Comparison of ENCODE assay signal across 23 cellular contexts in genomic region chr3:101878589-101878988, GRCh38. TPM values are rescaled to one million over a fixed set of nuclear protein-coding genes. Genes with fewer than 3 reads are reported as not detected.
A peak's percentile ranks its signal among the peaks of the same experiment; 100 is the strongest.
DNase-seq lines count a peak whose midpoint lies in the region; ATAC-seq, FAIRE-seq and TF ChIP-seq lines count a peak whose summit lies in the region.
"Had no signal": no experiment of that assay in that cellular context is flagged by ENCODE, and none has a peak within 500 bp of the region (broad histone marks: within the 10 kb centered on the region; RNA-seq: fewer than 3 reads in every experiment).

No MANE protein-coding gene starts in this region.

- H3K4me1 Mint-ChIP-seq in activated naive CD4-positive, alpha-beta T cell treated with anti-CD3 and anti-CD28 coated beads for 36 hours (ENCODE audit: low read depth) = no peaks in the 10 kb centered on the region
- H3K4me1 Mint-ChIP-seq: activated CD4-positive, alpha-beta T cell treated with anti-CD3 and anti-CD28 coated beads for 36 hours; activated T-helper 17 cell treated with anti-CD3 and anti-CD28 coated beads, Interleukin-2, amount 50 U/mL, for 72 hours had no signal

- TF ChIP-seq RAD21 in HepG2 (CRISPR knock-in tag; IDR thresholded peaks at IDR 0.05) = no peak

- ATAC-seq in HepG2 = peak; percentile 43; the same call in 2 of the 3 replicates
- ATAC-seq: activated CD4-positive, alpha-beta T cell treated with anti-CD3 and anti-CD28 coated beads for 36 hours; activated CD8-positive, alpha-beta T cell treated with anti-CD3 and anti-CD28 coated beads, Interleukin-2, amount 10 ng/mL, durations not matched to agents 7 days and 5 days; activated T-helper 17 cell treated with anti-CD3 and anti-CD28 coated beads, Interleukin-2, amount 50 U/mL, for 72 hours; gastrocnemius medialis; K562; stimulated activated memory B cell treated with anti-CD40 and anti-IgM and Interleukin-4, amounts not matched to agents 10 μg/mL and 1 μg/mL and 100 μg/mL, for 72 hours had no signal

- H3K79me2 ChIP-seq in HepG2 (ENCODE audit: insufficient read depth, low read length) = no peaks in the 10 kb centered on the region
- H3K79me2 ChIP-seq: hepatocyte had no signal

- no peaks in the 10 kb centered on the region for H3K27me3 Mint-ChIP-seq in activated naive CD4-positive, alpha-beta T cell treated with anti-CD3 and anti-CD28 coated beads for 36 hours (ENCODE audit: low read depth)
- H3K27me3 Mint-ChIP-seq: activated CD4-positive, alpha-beta T cell treated with anti-CD3 and anti-CD28 coated beads for 36 hours; activated T-helper 17 cell treated with anti-CD3 and anti-CD28 coated beads, Interleukin-2, amount 50 U/mL, for 72 hours; stimulated activated memory B cell treated with anti-CD40 and anti-IgM and Interleukin-4, amounts not matched to agents 10 μg/mL and 1 μg/mL and 100 μg/mL, for 72 hours; type B pancreatic cell had no signal

- H2AFZ ChIP-seq in HepG2 (ENCODE audit: low read length) = no peak overlapping the region
- H2AFZ ChIP-seq: hepatocyte had no signal

- no peaks in the 10 kb centered on the region for H3K36me3 Mint-ChIP-seq in activated naive CD4-positive, alpha-beta T cell treated with anti-CD3 and anti-CD28 coated beads for 36 hours (ENCODE audit: low read depth)
- H3K36me3 Mint-ChIP-seq: stimulated activated memory B cell treated with anti-CD40 and anti-IgM and Interleukin-4, amounts not matched to agents 10 μg/mL and 1 μg/mL and 100 μg/mL, for 72 hours; type B pancreatic cell had no signal

- CTCF ChIA-PET in HepG2 (lab: Yijun Ruan, JAX; ENCODE audit: low intra/inter-chr PET ratio, low total read pairs) = no interaction called here
- CTCF ChIA-PET in activated naive CD4-positive, alpha-beta T cell treated with anti-CD3 and anti-CD28 coated beads for 36 hours (lab: Charles Lee) = no interaction called here

- no peak for FAIRE-seq in HepG2 (lab: Jason Lieb, UNC)
- FAIRE-seq: endothelial cell of umbilical vein, K562 had no signal

- in situ Hi-C loops in HepG2 (cut with HindIII; ENCODE audit: extremely low pct_ligation_motif_present, low pct_unique_long_range_greater_than_20kb) = no loop called here

- H3K9ac ChIP-seq in HepG2 (ENCODE audit: insufficient read depth, low read depth, low read length) = no peak overlapping the region

- TF ChIP-seq EP300 in HepG2 (IDR thresholded peaks at IDR 0.05; ENCODE audit: low read depth in 2 of 2, low read length in 2 of 2) (no peak), HepG2 (CRISPR knock-in tag; IDR thresholded peaks at IDR 0.05; ENCODE audit: borderline replicate concordance) (no peak)

- no TSS peak for BruUV-seq in HepG2 (replicated peaks; lab: Mats Ljungman, UMichigan)

- peak; percentile 57 for DNase-seq in DMS53 (lab: John Stamatoyannopoulos, UW)
- DNase-seq in NCI-H2196 treated with DMSO at 0.1 percent for 48 hours (lab: John Stamatoyannopoulos, UW; ENCODE audit: unreplicated experiment) = peak; percentile 55
- no peak for DNase-seq in HepG2 (ENCODE audit: low spot score)
- no peak for DNase-seq in inferior parietal cortex (ENCODE audit: extremely low spot score)
- no peak for DNase-seq in effector CD4-positive, alpha-beta T cell
- no peak for DNase-seq in D341Med (ENCODE audit: low spot score)
- DNase-seq in activated naive CD4-positive, alpha-beta T cell treated with anti-CD3 and anti-CD28 coated beads for 36 hours = no peak
- DNase-seq: activated CD4-positive, alpha-beta T cell treated with anti-CD3 and anti-CD28 coated beads for 36 hours; activated CD8-positive, alpha-beta T cell treated with anti-CD3 and anti-CD28 coated beads, Interleukin-2, amount 10 ng/mL, durations not matched to agents 7 days and 5 days; activated naive CD4-positive, alpha-beta T cell treated with anti-CD3 and anti-CD28 coated beads, Interleukin-2, amount 50 U/mL, for 16 hours; brain microvascular endothelial cell; gastrocnemius medialis; mammary epithelial cell; ovary; SW 1271 had no signal

- TF ChIP-seq POLR2A in HepG2 (IDR thresholded peaks at IDR 0.05; ENCODE audit: insufficient read depth in 1 of 2, low read depth in 2 of 2, low read length in 2 of 2) = no peak

- H4K20me1 ChIP-seq in HepG2 (ENCODE audit: insufficient read depth, low read length) = no peaks in the 10 kb centered on the region

- no peaks in the 10 kb centered on the region for H3K9me3 ChIP-seq in HepG2 (ENCODE audit: low read length)
- H3K9me3 ChIP-seq: gastrocnemius medialis, ovary had no signal

- H3K9me3 Mint-ChIP-seq in activated naive CD4-positive, alpha-beta T cell treated with anti-CD3 and anti-CD28 coated beads for 36 hours = no peaks in the 10 kb centered on the region
- H3K9me3 Mint-ChIP-seq: activated T-helper 17 cell treated with anti-CD3 and anti-CD28 coated beads, Interleukin-2, amount 50 U/mL, for 72 hours; stimulated activated memory B cell treated with anti-CD40 and anti-IgM and Interleukin-4, amounts not matched to agents 10 μg/mL and 1 μg/mL and 100 μg/mL, for 72 hours; type B pancreatic cell had no signal

- POLR2A ChIA-PET in HepG2 (lab: Yijun Ruan, JAX) = no interaction called here

- H3K27ac ChIP-seq in C4-2B (peak overlapping the region; percentile 26; the same call in 1 of the 2 replicates), HepG2 (ENCODE audit: extremely low read length, insufficient read depth, low read length) (no peak overlapping the region)
- H3K27ac ChIP-seq: brain microvascular endothelial cell, gastrocnemius medialis, hepatocyte, ovary had no signal

- no peak overlapping the region for H3K4me3 Mint-ChIP-seq in activated naive CD4-positive, alpha-beta T cell treated with anti-CD3 and anti-CD28 coated beads for 36 hours
- H3K4me3 Mint-ChIP-seq: activated CD4-positive, alpha-beta T cell treated with anti-CD3 and anti-CD28 coated beads for 36 hours; activated CD8-positive, alpha-beta T cell treated with anti-CD3 and anti-CD28 coated beads, Interleukin-2, amount 10 ng/mL, durations not matched to agents 7 days and 5 days; activated T-helper 17 cell treated with anti-CD3 and anti-CD28 coated beads, Interleukin-2, amount 50 U/mL, for 72 hours; stimulated activated memory B cell treated with anti-CD40 and anti-IgM and Interleukin-4, amounts not matched to agents 10 μg/mL and 1 μg/mL and 100 μg/mL, for 72 hours; type B pancreatic cell had no signal

- H3K36me3 ChIP-seq in HepG2 (replicated peaks in 1 of 2; ENCODE audit: control insufficient read depth in 1 of 2, insufficient read depth in 2 of 2, low read length in 2 of 2) = no peaks in the 10 kb centered on the region
- H3K36me3 ChIP-seq: brain microvascular endothelial cell, gastrocnemius medialis, ovary had no signal

- no peak overlapping the region for H3K4me3 ChIP-seq in HepG2 (replicated peaks in 1 of 3; ENCODE audit: insufficient read depth in 1 of 3, low read depth in 2 of 3, low read length in 3 of 3)
- H3K4me3 ChIP-seq: gastrocnemius medialis, hepatocyte, K562, ovary, skin epidermis had no signal

- WGBS in HepG2 (ENCODE audit: low lambda C conversion rate) = 2% methylated on average over 2 of the region's 2 CpGs

- no peak for TF ChIP-seq CTCF in C4-2B (conservative IDR thresholded peaks at IDR 0.05)
- TF ChIP-seq CTCF in HepG2 (CRISPR knock-in tag; IDR thresholded peaks at IDR 0.05) = no peak

- intact Hi-C loops in HepG2 (cut with micrococcal nuclease; ENCODE audit: unreplicated experiment) = no loop called here
- intact Hi-C loops in activated naive CD4-positive, alpha-beta T cell treated with anti-CD3 and anti-CD28 coated beads for 36 hours (cut with micrococcal nuclease) = no loop called here

- H3K4me2 ChIP-seq in HepG2 (ENCODE audit: low read depth, low read length) = no peak overlapping the region
- H3K4me2 ChIP-seq: hepatocyte had no signal

- H3K4me1 ChIP-seq in HepG2 (ENCODE audit: insufficient read depth, low read length) = peaks cover 33% of the 10 kb centered on the region
- H3K4me1 ChIP-seq: gastrocnemius medialis had no signal

- no peaks in the 10 kb centered on the region for H3K27me3 ChIP-seq in HepG2 (ENCODE audit: control insufficient read depth in 1 of 2, insufficient read depth in 2 of 2, low read length in 2 of 2)
- H3K27me3 ChIP-seq: brain microvascular endothelial cell, gastrocnemius medialis, hepatocyte, ovary had no signal

- H3K27ac Mint-ChIP-seq in activated naive CD4-positive, alpha-beta T cell treated with anti-CD3 and anti-CD28 coated beads for 36 hours = no peak overlapping the region
- H3K27ac Mint-ChIP-seq: activated CD4-positive, alpha-beta T cell treated with anti-CD3 and anti-CD28 coated beads for 36 hours; activated CD8-positive, alpha-beta T cell treated with anti-CD3 and anti-CD28 coated beads, Interleukin-2, amount 10 ng/mL, durations not matched to agents 7 days and 5 days; activated T-helper 17 cell treated with anti-CD3 and anti-CD28 coated beads, Interleukin-2, amount 50 U/mL, for 72 hours; stimulated activated memory B cell treated with anti-CD40 and anti-IgM and Interleukin-4, amounts not matched to agents 10 μg/mL and 1 μg/mL and 100 μg/mL, for 72 hours; type B pancreatic cell had no signal

TF ChIP-seq in HepG2, 621 proteins besides CTCF, POLR2A, EP300 and RAD21 (continues in another document):
- peak; percentile 44; the same call in 1 of the 2 replicates for TF ChIP-seq HMG20A (CRISPR knock-in tag; IDR thresholded peaks at IDR 0.05; ENCODE audit: borderline replicate concordance)
- no peak for TF ChIP-seq ZNF121 (CRISPR knock-in tag; IDR thresholded peaks at IDR 0.05)

RNA-seq across cellular contexts. Expression of gene NFKBIZ, which starts 29.3 kb away (rescaled TPM):
- 5.5 and 25.9 TPM in 2 replicates for total RNA-seq in HepG2 (2016; rRNA removed; fragmentation: Illumina TruSeq; extraction: Trizol)
- 2.7 and 3.1 TPM in 2 replicates for total RNA-seq in HepG2 (2016; cell fraction: cytosol; rRNA removed; fragmentation: Illumina TruSeq; extraction: Trizol; ENCODE audit: low read depth)
- total RNA-seq in HepG2 (2016; cell fraction: insoluble cytoplasmic fraction; rRNA removed; fragmentation: Illumina TruSeq; extraction: Trizol) = 5.7 and 27.3 TPM in 2 replicates
- total RNA-seq in HepG2 (2016; cell fraction: membrane; rRNA removed; fragmentation: Illumina TruSeq; extraction: Trizol) = 4.4 and 4.9 TPM in 2 replicates
- 68.6 TPM in 2 replicates for total RNA-seq in HepG2 (2016; cell fraction: nucleus; rRNA removed; fragmentation: Illumina TruSeq; extraction: Trizol)
- polyA plus RNA-seq in HepG2 (2011; rRNA removed) = 60.6 and 64.4 TPM in 2 replicates
- 15.1 and 18.0 TPM in 2 replicates for polyA plus RNA-seq in HepG2 (2011; cell fraction: cytosol; rRNA removed)
- polyA plus RNA-seq in HepG2 (2011; cell fraction: nucleus; rRNA removed) = 119 and 131 TPM in 2 replicates
- 6.7 and 12.3 TPM in 2 replicates for polyA plus RNA-seq in HepG2 (2012)
- polyA plus RNA-seq in HepG2 (2016; cell fraction: cytosol; fragmentation: Illumina TruSeq; extraction: Trizol; ENCODE audit: low read depth) = 1.2 and 1.6 TPM in 2 replicates
- 3.7 and 4.3 TPM in 2 replicates for polyA plus RNA-seq in HepG2 (2016; cell fraction: insoluble cytoplasmic fraction; fragmentation: Illumina TruSeq; extraction: Trizol; ENCODE audit: low read depth)
- polyA plus RNA-seq in HepG2 (2016; cell fraction: membrane; fragmentation: Illumina TruSeq; extraction: Trizol; ENCODE audit: low read depth) = 1.9 and 2.3 TPM in 2 replicates
- polyA plus RNA-seq in HepG2 (2016; cell fraction: nucleus; fragmentation: Illumina TruSeq; extraction: Trizol; ENCODE audit: insufficient read depth, low read depth) = 93.3 and 117 TPM in 2 replicates
- polyA minus RNA-seq in HepG2 (2011; rRNA and poly(A)+ RNA removed; ENCODE audit: low replicate concordance) = 12.8 and 49.4 TPM in 2 replicates
- 11.4 and 16.5 TPM in 2 replicates for polyA minus RNA-seq in HepG2 (2011; cell fraction: cytosol; rRNA and poly(A)+ RNA removed)
- polyA minus RNA-seq in HepG2 (2011; cell fraction: nucleus; rRNA and poly(A)+ RNA removed) = 170 and 306 TPM in 2 replicates
- total RNA-seq in activated naive CD4-positive, alpha-beta T cell treated with anti-CD3 and anti-CD28 coated beads for 36 hours = 10 to 100 TPM; 79.3 to 85.0 TPM

Comparison
In these comparisons a context has a peak if more than half of its experiments do, and no peak if none do; other contexts are left out.
1. DNase-seq: peak in DMS53 (single experiment) and NCI-H2196 treated with DMSO at 0.1 percent for 48 hours (single experiment); none in HepG2 (single experiment), inferior parietal cortex (single experiment), effector CD4-positive, alpha-beta T cell (single experiment), D341Med (single experiment) and activated naive CD4-positive, alpha-beta T cell treated with anti-CD3 and anti-CD28 coated beads for 36 hours (single experiment).